In genomic region chr13:53121131-53121773, GRCh38 we compare ENCODE assay signal across 2 cellular contexts.
TF ChIP-seq lines count a peak whose summit lies in the region.

No MANE protein-coding gene starts in this region.

TF ChIP-seq in GM23338, 12 proteins besides CTCF, POLR2A, EP300 and RAD21 (continued from another document):
- TF ChIP-seq EZH2phosphoT487 (IDR thresholded peaks at IDR 0.05; ENCODE audit: unreplicated experiment) (no peak), JUNB (IDR thresholded peaks at IDR 0.05; ENCODE audit: unreplicated experiment) (no peak), ZNF114 (CRISPR knock-in tag; IDR thresholded peaks at IDR 0.05) (no peak), EZH2 (IDR thresholded peaks at IDR 0.05; ENCODE audit: low read depth, unreplicated experiment) (no peak), REST (IDR thresholded peaks at IDR 0.05; ENCODE audit: unreplicated experiment) (no peak), NANOG (IDR thresholded peaks at IDR 0.05; ENCODE audit: borderline replicate concordance) (no peak), ETS1 (IDR thresholded peaks at IDR 0.05) (no peak), POLR2AphosphoS5 (IDR thresholded peaks at IDR 0.05; ENCODE audit: low read depth) (no peak), ZNF462 (CRISPR knock-in tag; IDR thresholded peaks at IDR 0.05) (no peak), STAT1 (IDR thresholded peaks at IDR 0.05; ENCODE audit: unreplicated experiment) (no peak), CREB1 (CRISPR knock-in tag; IDR thresholded peaks at IDR 0.05; ENCODE audit: low read depth) (no peak)

TF ChIP-seq in H1, 55 proteins besides CTCF, POLR2A, EP300 and RAD21 (continued from another document):
- TF ChIP-seq FOSL1 (IDR thresholded peaks at IDR 0.05; ENCODE audit: insufficient read depth, low read depth, low read length) (no peak), ZNF274 (IDR thresholded peaks at IDR 0.05; ENCODE audit: borderline replicate concordance, extremely low read depth, low read length) (no peak), SUZ12 (IDR thresholded peaks at IDR 0.05; ENCODE audit: low read length) (no peak), RNF2 (IDR thresholded peaks at IDR 0.05; ENCODE audit: borderline replicate concordance, low read depth, low read length, missing control alignments, poor library complexity, severe bottlenecking) (no peak), TCF12 (IDR thresholded peaks at IDR 0.05; ENCODE audit: low read depth, low read length) (no peak), RXRA (IDR thresholded peaks at IDR 0.05; ENCODE audit: insufficient read depth, low read depth, low read length) (no peak), KDM4A (IDR thresholded peaks at IDR 0.05; ENCODE audit: low read depth, low read length, severe bottlenecking) (no peak), GTF2F1 (IDR thresholded peaks at IDR 0.05; ENCODE audit: borderline replicate concordance, low read depth, low read length) (no peak), MAX (IDR thresholded peaks at IDR 0.05) (no peak)
